ENCODE assay signal across 10 cellular contexts in genomic region chr9:130535818-130536521, GRCh38. TPM values are rescaled to one million over a fixed set of nuclear protein-coding genes. Genes with fewer than 3 reads are reported as not detected.
A peak's percentile ranks its signal among the peaks of the same experiment; 100 is the strongest.
DNase-seq lines count a peak whose midpoint lies in the region; ATAC-seq, FAIRE-seq and TF ChIP-seq lines count a peak whose summit lies in the region.
"Had no signal": no experiment of that assay in that cellular context is flagged by ENCODE, and none has a peak within 500 bp of the region (broad histone marks: within the 10 kb centered on the region; RNA-seq: fewer than 3 reads in every experiment).

No MANE protein-coding gene starts in this region.

- H3K4me3 ChIP-seq in AG04449 (ENCODE audit: low read depth, low read length) (peak overlapping the region; percentile 40), astrocyte (ENCODE audit: insufficient read depth, low read depth, low read length) (peak overlapping the region; percentile 2)

- no peaks in the 10 kb centered on the region for H3K36me3 ChIP-seq in astrocyte (ENCODE audit: insufficient read depth, low read length)
- H3K36me3 ChIP-seq: vagina had no signal

- H2AFZ ChIP-seq in astrocyte (ENCODE audit: low read depth, low read length): peak overlapping the region; percentile 75

- no peak overlapping the region for H3K27ac ChIP-seq in astrocyte (ENCODE audit: low read depth, low read length)
- H3K27ac ChIP-seq: vagina had no signal

- ATAC-seq in HG03280 (IDR thresholded peaks at IDR 0.05; ENCODE audit: unreplicated experiment): no peak
- no peak for ATAC-seq in GM19452 (IDR thresholded peaks at IDR 0.05; ENCODE audit: unreplicated experiment)
- no peak for ATAC-seq in GM21723 (IDR thresholded peaks at IDR 0.05; ENCODE audit: unreplicated experiment)

- no peaks in the 10 kb centered on the region for H4K20me1 ChIP-seq in astrocyte (ENCODE audit: insufficient read depth, low read length)

- DNase-seq in AG04449 (ENCODE audit: low read depth, low spot score) (no peak), NCI-H1092 treated with DMSO at 0.1 percent for 48 hours (lab: John Stamatoyannopoulos, UW) (peak; percentile 97), astrocyte (ENCODE audit: low read depth) (peak; percentile 46), iris pigment epithelial cell (ENCODE audit: low read depth) (peak; percentile 16)
- DNase-seq in stimulated activated CD4-positive, alpha-beta T cell treated with anti-CD3 and anti-CD28 coated beads, Interleukin-2, amount 100 ng/mL, for 48 hours: no peak
- DNase-seq: activated CD8-positive, alpha-beta memory T cell treated with anti-CD3 and anti-CD28 coated beads for 24 hours had no signal

- CTCF ChIA-PET in AG04449 (lab: Yijun Ruan, JAX): interaction anchor here (1.1 to 2.1 kb wide), 2 partner anchors 147 to 193 kb away, joined by 3 to 7 read pairs; no protein-coding TSS in a partner anchor

- no peaks in the 10 kb centered on the region for H3K9me3 Mint-ChIP-seq in astrocyte (ENCODE audit: unreplicated experiment)

- POLR2A ChIA-PET in AG04449 (lab: Yijun Ruan, JAX): no interaction called here

- H3K4me1 ChIP-seq in astrocyte (ENCODE audit: insufficient read depth, low read length): peaks cover 4% of the 10 kb centered on the region

- H3K9ac ChIP-seq in astrocyte (ENCODE audit: low read length): no peak overlapping the region

- H3K4me3 Mint-ChIP-seq in astrocyte (ENCODE audit: unreplicated experiment): no peak overlapping the region

- TF ChIP-seq CTCF in AG04449 (IDR thresholded peaks at IDR 0.05; ENCODE audit: insufficient read depth, low read length, missing control alignments) (no peak), astrocyte (IDR thresholded peaks at IDR 0.05; ENCODE audit: insufficient read depth, low read depth, low read length) (no peak)

- no peak for FAIRE-seq in astrocyte (lab: Jason Lieb, UNC)

- H3K9me3 ChIP-seq in astrocyte (ENCODE audit: insufficient read depth, low read depth, low read length): no peaks in the 10 kb centered on the region
- H3K9me3 ChIP-seq: vagina had no signal

- no peaks in the 10 kb centered on the region for H3K79me2 ChIP-seq in astrocyte (ENCODE audit: insufficient read depth, low read length)

- H3K27me3 ChIP-seq in astrocyte (ENCODE audit: insufficient read depth, low read length): peaks cover 26% of the 10 kb centered on the region
- H3K27me3 ChIP-seq: vagina had no signal

- H3K27me3 Mint-ChIP-seq in astrocyte (ENCODE audit: low read depth, unreplicated experiment): peaks cover 38% of the 10 kb centered on the region

- H3K4me1 Mint-ChIP-seq in astrocyte (ENCODE audit: low read depth, unreplicated experiment): peaks cover 2% of the 10 kb centered on the region

- peak overlapping the region; percentile 83 for H3K4me2 ChIP-seq in astrocyte (ENCODE audit: low read length)

- no peaks in the 10 kb centered on the region for H3K36me3 Mint-ChIP-seq in astrocyte (ENCODE audit: low read depth, unreplicated experiment)

- no peak overlapping the region for H3K27ac Mint-ChIP-seq in astrocyte (ENCODE audit: unreplicated experiment)

RNA-seq across cellular contexts. Expression of gene FUBP3, which starts 43.4 kb away (rescaled TPM):
- 57.6 and 64.6 TPM in 2 replicates for total RNA-seq in astrocyte

Comparison
In these comparisons a context has a peak if more than half of its experiments do, and no peak if none do; other contexts are left out.
1. DNase-seq: peak in NCI-H1092 treated with DMSO at 0.1 percent for 48 hours (single experiment), astrocyte (single experiment) and iris pigment epithelial cell (single experiment); none in AG04449 (single experiment) and stimulated activated CD4-positive, alpha-beta T cell treated with anti-CD3 and anti-CD28 coated beads, Interleukin-2, amount 100 ng/mL, for 48 hours (0 of 2).